8 cellular contexts compared by ENCODE assay signal in genomic region chrX:47482065-47482511, GRCh38. TPM values are rescaled to one million over a fixed set of nuclear protein-coding genes. Genes with fewer than 3 reads are reported as not detected.
DNase-seq lines count a peak whose midpoint lies in the region; ATAC-seq and TF ChIP-seq lines count a peak whose summit lies in the region.

No MANE protein-coding gene starts in this region.

- H2AK5ac ChIP-seq in neuronal stem cell (ENCODE audit: low read depth, low read length), result no peak overlapping the region

- no peaks in the 10 kb centered on the region for H3F3A ChIP-seq in SK-N-SH (replicated peaks; ENCODE audit: insufficient read depth)

- TF ChIP-seq RAD21 in SK-N-SH (IDR thresholded peaks at IDR 0.05; ENCODE audit: low read length), result no peak

- no peak overlapping the region for H3K4ac ChIP-seq in neuronal stem cell (ENCODE audit: low read length)

- no peak for TF ChIP-seq CTCF in SK-N-SH (IDR thresholded peaks at IDR 0.05)

- CTCF ChIA-PET in SK-N-SH (lab: Yijun Ruan, JAX), result no interaction called here

- no peaks in the 10 kb centered on the region for H3K9me3 ChIP-seq in SK-N-SH
- H3K9me3 ChIP-seq in HUES6 (ENCODE audit: control insufficient read depth, insufficient read depth, low read depth, low read length), result no peaks in the 10 kb centered on the region; the same call in 1 of the 2 replicates
- no peaks in the 10 kb centered on the region for H3K9me3 ChIP-seq in neuronal stem cell (replicated peaks in 1 of 2; ENCODE audit: control insufficient read depth in 2 of 2, insufficient read depth in 1 of 2, low read depth in 1 of 2, low read length in 2 of 2)

- H3K27me3 ChIP-seq in SK-N-SH (ENCODE audit: insufficient read depth) (no peaks in the 10 kb centered on the region; the same call in 1 of the 2 replicates), HUES6 (ENCODE audit: control insufficient read depth, insufficient read depth, low read length) (no peaks in the 10 kb centered on the region), neuronal stem cell (ENCODE audit: control insufficient read depth in 3 of 3, insufficient read depth in 3 of 3, low read depth in 1 of 3, low read length in 3 of 3) (no peaks in the 10 kb centered on the region)

- no peak overlapping the region for H2BK12ac ChIP-seq in neuronal stem cell (ENCODE audit: low read length)

- H3K4me1 ChIP-seq in SK-N-SH (ENCODE audit: control insufficient read depth in 1 of 2, insufficient read depth in 2 of 2, low read depth in 1 of 2, low read length in 1 of 2) (no peaks in the 10 kb centered on the region; a peak in 1 of 4 replicates), HUES6 (ENCODE audit: control insufficient read depth, insufficient read depth, low read length) (peaks cover 9% of the 10 kb centered on the region; the same call in 1 of the 2 replicates), neuronal stem cell (ENCODE audit: control insufficient read depth in 2 of 2, insufficient read depth in 1 of 2, low read depth in 1 of 2, low read length in 2 of 2) (peaks cover 0 to 3% of the 10 kb centered on the region in 2 donors)

- H3K4me2 ChIP-seq in SK-N-SH (peak overlapping the region; percentile 80), neuronal stem cell (ENCODE audit: insufficient read depth, low read length, poor library complexity, severe bottlenecking) (peak overlapping the region; percentile 41)

- ATAC-seq in SK-N-SH treated with all-trans-retinoic acid at 6 μM for 48 hours, result no peak; the same call in 2 of the 3 replicates

- no peak overlapping the region for H2BK15ac ChIP-seq in neuronal stem cell (ENCODE audit: low read length)

- POLR2A ChIA-PET in SK-N-SH (lab: Yijun Ruan, JAX), result no interaction called here

- no peak for TF ChIP-seq EP300 in SK-N-SH (IDR thresholded peaks at IDR 0.05; ENCODE audit: borderline replicate concordance in 1 of 2, low read depth in 1 of 2, low read length in 1 of 2)

- H3K14ac ChIP-seq in neuronal stem cell (ENCODE audit: low read length), result no peak overlapping the region

- H4K8ac ChIP-seq in neuronal stem cell (ENCODE audit: low read depth, low read length), result no peak overlapping the region

- peak overlapping the region; percentile 86; the same call in 1 of the 2 replicates for H2AFZ ChIP-seq in SK-N-SH (ENCODE audit: low read depth)
- peak overlapping the region; percentile 81 for H2AFZ ChIP-seq in neuronal stem cell (ENCODE audit: low read length)

- H3K27ac ChIP-seq in SK-N-SH (ENCODE audit: low read depth in 2 of 2, low read length in 1 of 2) (peak overlapping the region in 1 of 2 experiments; percentile 81; a peak in 3 of 4 replicates), HUES6 (ENCODE audit: low read depth, low read length) (no peak overlapping the region), cingulate gyrus (ENCODE audit: low read depth, low read length) (peak overlapping the region; percentile 47), neuronal stem cell (replicated peaks; ENCODE audit: low read length) (no peak overlapping the region)

- H2BK5ac ChIP-seq in neuronal stem cell (ENCODE audit: low read length), result no peak overlapping the region

- no peaks in the 10 kb centered on the region for H4K20me1 ChIP-seq in SK-N-SH (ENCODE audit: insufficient read depth)

- H3K23ac ChIP-seq in neuronal stem cell (ENCODE audit: low read depth, low read length, poor library complexity), result no peak overlapping the region

- H3K4me3 ChIP-seq in SK-N-SH (ENCODE audit: low read depth in 2 of 2, low read length in 1 of 2) (peak overlapping the region; percentile 57 to 66), HUES6 (ENCODE audit: low read depth, low read length) (peak overlapping the region; percentile 62), neuronal stem cell (ENCODE audit: low read length in 2 of 2) (peak overlapping the region; percentile 72 to 92)

- H2BK120ac ChIP-seq in neuronal stem cell (ENCODE audit: low read depth, low read length), result no peak overlapping the region

- H3K79me1 ChIP-seq in neuronal stem cell (ENCODE audit: low read depth, low read length), result peaks cover 3% of the 10 kb centered on the region

- H3K9ac ChIP-seq in SK-N-SH, result peak overlapping the region; percentile 85
- H3K9ac ChIP-seq in HUES6 (ENCODE audit: low read length), result peak overlapping the region; percentile 89
- H3K9ac ChIP-seq in neuronal stem cell (ENCODE audit: low read depth, low read length, poor library complexity), result no peak overlapping the region

- H3K9me2 ChIP-seq in SK-N-SH, result no peaks in the 10 kb centered on the region

- peaks cover 0 to 5% of the 10 kb centered on the region in 2 experiments for H3K36me3 ChIP-seq in SK-N-SH (replicated peaks in 1 of 2; ENCODE audit: control insufficient read depth in 1 of 2, insufficient read depth in 2 of 2, low read length in 1 of 2)
- no peaks in the 10 kb centered on the region for H3K36me3 ChIP-seq in HUES6 (ENCODE audit: control insufficient read depth, insufficient read depth, low read length)
- no peaks in the 10 kb centered on the region for H3K36me3 ChIP-seq in neuronal stem cell (replicated peaks in 1 of 2; ENCODE audit: control insufficient read depth in 2 of 2, insufficient read depth in 2 of 2, low read length in 2 of 2)

- H4K91ac ChIP-seq in neuronal stem cell (ENCODE audit: low read depth, low read length, poor library complexity), result no peak overlapping the region

- DNase-seq in SK-N-SH (peak; percentile 18), neuronal stem cell (ENCODE audit: low spot score) (no peak), amygdala (lab: John Stamatoyannopoulos, UW) (no peak), NOMO-1 treated with dmso at 0.1 percent for 144 hours (lab: John Stamatoyannopoulos, UW; ENCODE audit: unreplicated experiment) (no peak), NCI-H2029 treated with DMSO at 0.1 percent for 48 hours (lab: John Stamatoyannopoulos, UW) (no peak)

- WGBS in SK-N-SH (ENCODE audit: low lambda C conversion rate), result 33% methylated on average over 8 of the region's 8 CpGs
- WGBS in neuronal stem cell (ENCODE audit: extremely low coverage in 2 of 2, insufficient read length in 2 of 2, insufficient replicate concordance in 1 of 2), 2 donors, result no CpG with 5 or more reads among the region's 8 CpGs

- no peak overlapping the region for H3K18ac ChIP-seq in neuronal stem cell (ENCODE audit: low read length)

- peaks cover 55% of the 10 kb centered on the region; the same call in 1 of the 2 replicates for H3K79me2 ChIP-seq in SK-N-SH (ENCODE audit: insufficient read depth)

TF ChIP-seq in SK-N-SH, 30 proteins besides CTCF, POLR2A, EP300 and RAD21 (continues in another document):
- TF ChIP-seq SMC3 (IDR thresholded peaks at IDR 0.05; ENCODE audit: low read depth, low read length) (no peak), IRF3 (IDR thresholded peaks at IDR 0.05; ENCODE audit: low read depth, low read length) (no peak), NFIC (IDR thresholded peaks at IDR 0.05; ENCODE audit: borderline replicate concordance) (no peak), EZH2phosphoT487 (IDR thresholded peaks at IDR 0.05; ENCODE audit: borderline replicate concordance, low read depth) (no peak), GABPA (IDR thresholded peaks at IDR 0.05; ENCODE audit: low read depth) (no peak), SIN3A (IDR thresholded peaks at IDR 0.05; ENCODE audit: borderline replicate concordance, low read depth, low read length) (no peak), FOSL2 (IDR thresholded peaks at IDR 0.05; ENCODE audit: borderline replicate concordance, low read depth) (no peak), TCF12 (IDR thresholded peaks at IDR 0.05) (no peak), POLR2AphosphoS5 (IDR thresholded peaks at IDR 0.05; ENCODE audit: low read depth, low read length) (no peak), RCOR1 (IDR thresholded peaks at IDR 0.05; ENCODE audit: low read length) (no peak), JUND (IDR thresholded peaks at IDR 0.05) (no peak)

TF ChIP-seq in SK-N-SH treated with all-trans-retinoic acid at 6 μM for 48 hours, 23 proteins besides CTCF, POLR2A, EP300 and RAD21 (continues in another document):
- TF ChIP-seq ZNF70 (CRISPR knock-in tag; IDR thresholded peaks at IDR 0.05), result no peak
- TF ChIP-seq ZC3H10 (CRISPR knock-in tag; IDR thresholded peaks at IDR 0.05), result no peak
- TF ChIP-seq ZNF8 (CRISPR knock-in tag; IDR thresholded peaks at IDR 0.05), result no peak
- TF ChIP-seq ZFP3 (CRISPR knock-in tag; IDR thresholded peaks at IDR 0.05), result no peak
- no peak for TF ChIP-seq ARNTL (CRISPR knock-in tag; IDR thresholded peaks at IDR 0.05; ENCODE audit: borderline replicate concordance, low read depth)
- no peak for TF ChIP-seq RARB (CRISPR knock-in tag; IDR thresholded peaks at IDR 0.05)
- no peak for TF ChIP-seq CSRNP3 (CRISPR knock-in tag; IDR thresholded peaks at IDR 0.05)
- TF ChIP-seq TOX (CRISPR knock-in tag; IDR thresholded peaks at IDR 0.05; ENCODE audit: borderline replicate concordance), result no peak
- no peak for TF ChIP-seq ESRRG (CRISPR knock-in tag; IDR thresholded peaks at IDR 0.05)
- TF ChIP-seq ZFP30 (CRISPR knock-in tag; IDR thresholded peaks at IDR 0.05), result no peak

RNA-seq across cellular contexts. Expression of gene ZNF41, which starts 0.9 kb away (rescaled TPM):
- polyA plus RNA-seq in SK-N-SH (2012; rRNA removed), result 2.7 and 3.1 TPM in 2 replicates
- polyA plus RNA-seq in SK-N-SH (2012; cell fraction: cytosol; rRNA removed), result 2.8 TPM in 2 replicates
- 4.2 and 6.2 TPM in 2 replicates for polyA plus RNA-seq in SK-N-SH (2012; cell fraction: nucleus; rRNA removed)
- polyA plus RNA-seq in neuronal stem cell (2013, experiment 1 of 2), result 3.2 TPM
- polyA plus RNA-seq in neuronal stem cell (2013, experiment 2 of 2), result 2.8 TPM
